Comparison of ENCODE assay signal across 8 cellular contexts in the genomic region with DNA sequence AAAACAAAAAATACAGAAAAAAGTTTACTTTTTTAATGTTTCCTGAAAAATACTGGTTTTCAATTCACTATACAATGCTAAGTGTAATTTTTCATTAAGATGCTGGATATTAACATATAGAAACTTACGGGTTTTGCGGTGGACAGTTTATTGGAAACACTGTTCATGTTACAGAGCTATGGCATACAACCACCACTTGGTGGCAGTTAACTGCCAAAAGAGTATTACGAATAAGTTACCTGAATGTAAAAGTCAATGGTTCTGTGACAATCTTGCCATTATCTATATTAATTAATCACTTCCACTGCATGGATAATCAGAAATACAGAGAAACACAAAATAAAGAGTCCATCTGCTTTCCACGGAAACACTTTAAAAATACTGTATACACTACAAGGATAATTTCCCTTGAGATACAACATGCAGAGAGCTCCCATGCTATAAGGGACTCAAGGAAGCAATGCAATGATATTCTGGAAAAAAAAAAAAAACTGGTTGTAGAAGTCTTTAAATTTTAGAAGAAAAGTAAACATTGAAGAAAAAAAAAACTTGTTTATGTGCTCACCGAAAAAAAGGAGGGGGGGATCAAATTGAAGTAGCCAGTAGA.
A peak's percentile ranks its signal among the peaks of the same experiment; 100 is the strongest.
DNase-seq lines count a peak whose midpoint lies in the region; ATAC-seq, FAIRE-seq and TF ChIP-seq lines count a peak whose summit lies in the region.

No MANE protein-coding gene starts in this region.

- H3K9ac ChIP-seq in GM12878 (ENCODE audit: control insufficient read depth, insufficient read depth, low read length): no peak overlapping the region

- TF ChIP-seq POLR2A in GM12878 (IDR thresholded peaks at IDR 0.05; ENCODE audit: low read depth, low read length): no peak

- no peaks in the 10 kb centered on the region for H3K79me2 ChIP-seq in GM12878 (ENCODE audit: control insufficient read depth, insufficient read depth, low read length)

- SMC1A ChIA-PET in GM12878 (lab: Charles Lee; ENCODE audit: uncharacterized antibody, unreplicated experiment): interaction anchor here (0.7 to 1.5 kb wide), 9 partner anchors 10 to 285 kb away, joined by 3 to 5 read pairs (median 3); a partner anchor contains a TSS

- peaks cover 27% of the 10 kb centered on the region for H3K4me1 Mint-ChIP-seq in Caco-2 (ENCODE audit: low read depth, unreplicated experiment)

- DNase-seq in Caco-2 (peak in 1 of 2 experiments; percentile 32), NCI-H2171 (lab: John Stamatoyannopoulos, UW) (peak; percentile 5), GM12878 (ENCODE audit: low read depth, low spot score) (no peak), left kidney (ENCODE audit: low read depth, low spot score) (peak; percentile 65), DMS79 treated with DMSO at 0.1 percent for 48 hours (lab: John Stamatoyannopoulos, UW) (no peak), NK-92 (lab: John Stamatoyannopoulos, UW; ENCODE audit: unreplicated experiment) (no peak)

- H3K27ac Mint-ChIP-seq in Caco-2 (ENCODE audit: unreplicated experiment): no peak overlapping the region

- no peak overlapping the region for H3K27ac ChIP-seq in GM12878 (ENCODE audit: control insufficient read depth, insufficient read depth)

- H3K27me3 ChIP-seq in Caco-2 (replicated peaks; ENCODE audit: control insufficient read depth, insufficient read depth, low read length): no peaks in the 10 kb centered on the region
- H3K27me3 ChIP-seq in GM12878 (replicated peaks in 1 of 2; ENCODE audit: control insufficient read depth in 2 of 2, insufficient read depth in 2 of 2, low read length in 1 of 2): no peaks in the 10 kb centered on the region

- no peak overlapping the region for H3K4me3 Mint-ChIP-seq in Caco-2 (ENCODE audit: unreplicated experiment)

- no peaks in the 10 kb centered on the region for H3K36me3 ChIP-seq in Caco-2 (ENCODE audit: control insufficient read depth, insufficient read depth, low read length)
- H3K36me3 ChIP-seq in GM12878 (ENCODE audit: control insufficient read depth in 2 of 2, insufficient read depth in 2 of 2, low read length in 1 of 2): no peaks in the 10 kb centered on the region

- peak; percentile 63 to 73 for TF ChIP-seq CTCF in Caco-2 (IDR thresholded peaks at IDR 0.05; ENCODE audit: insufficient read depth in 1 of 2, low read depth in 1 of 2, low read length in 1 of 2, severe bottlenecking in 1 of 2, unreplicated experiment in 1 of 2)
- peak; percentile 66 to 71 (median 70) for TF ChIP-seq CTCF in GM12878 (IDR thresholded peaks at IDR 0.05 in 2 of 3, conservative IDR thresholded peaks at IDR 0.05 in 1 of 3; ENCODE audit: control insufficient read depth in 2 of 3, extremely low read depth in 1 of 3, insufficient read depth in 1 of 3, low read depth in 3 of 3, low read length in 3 of 3)

- H3K4me2 ChIP-seq in GM12878 (ENCODE audit: control insufficient read depth, insufficient read depth): no peak overlapping the region

- H3K4me3 ChIP-seq in Caco-2 (ENCODE audit: low read depth, low read length): no peak overlapping the region
- H3K4me3 ChIP-seq in GM12878: no peak overlapping the region

- in situ Hi-C loops in GM12878 (cut with MboI): loop anchor here (25.0 kb wide), 1 partner anchor 1348 kb away; no protein-coding TSS in a partner anchor

- H3K27me3 Mint-ChIP-seq in Caco-2 (ENCODE audit: insufficient read depth, unreplicated experiment): no peaks in the 10 kb centered on the region

- peaks cover 4% of the 10 kb centered on the region; the same call in 1 of the 2 replicates for H3K4me1 ChIP-seq in Caco-2
- H3K4me1 ChIP-seq in GM12878 (ENCODE audit: control insufficient read depth, insufficient read depth, low read length): no peaks in the 10 kb centered on the region

- CTCF ChIA-PET in Caco-2 (lab: Charles Lee): interaction anchor here (0.6 to 2.8 kb wide), 8 partner anchors 9 to 1439 kb away, joined by 3 to 15 read pairs (median 6); a partner anchor contains a TSS
- CTCF ChIA-PET in GM12878 (lab: Yijun Ruan, JAX): interaction anchor here (0.6 to 3.8 kb wide), 22 partner anchors 9 to 1351 kb away, joined by 3 to 20 read pairs (median 3); a partner anchor contains a TSS

- peak; percentile 41 for FAIRE-seq in GM12878 (lab: Jason Lieb, UNC)

- H3K9me3 Mint-ChIP-seq in Caco-2 (ENCODE audit: unreplicated experiment): no peaks in the 10 kb centered on the region

- H4K20me1 ChIP-seq in GM12878 (ENCODE audit: control insufficient read depth, insufficient read depth): no peaks in the 10 kb centered on the region

- POLR2A ChIA-PET in Caco-2 (lab: Charles Lee) (no interaction called here), GM12878 (lab: Charles Lee) (interaction anchor here (2.0 kb wide), 1 partner anchor 97 kb away, joined by 6 read pairs; a partner anchor contains a TSS)

- H3K9me3 ChIP-seq in Caco-2 (no peaks in the 10 kb centered on the region; the same call in 1 of the 2 replicates), GM12878 (replicated peaks; ENCODE audit: control insufficient read depth, insufficient read depth, low read length) (no peaks in the 10 kb centered on the region)

- 21% methylated on average over 4 of the region's 5 CpGs for WGBS in GM12878 (ENCODE audit: insufficient coverage, insufficient replicate concordance, low lambda C conversion rate, missing lambda C conversion rate)

- peaks cover 11% of the 10 kb centered on the region for H3K36me3 Mint-ChIP-seq in Caco-2 (ENCODE audit: insufficient read depth, unreplicated experiment)

- RAD21 ChIA-PET in GM12878 (lab: Charles Lee; ENCODE audit: unreplicated experiment): interaction anchor here (0.7 to 2.0 kb wide), 3 partner anchors 10 to 73 kb away, joined by 3 to 6 read pairs (median 5); no protein-coding TSS in a partner anchor

- TF ChIP-seq EP300 in GM12878 (IDR thresholded peaks at IDR 0.05; ENCODE audit: borderline replicate concordance in 1 of 2, control insufficient read depth in 1 of 2, low read depth in 2 of 2, low read length in 2 of 2): no peak

- BruUV-seq in Caco-2 (replicated peaks; lab: Mats Ljungman, UMichigan): no TSS peak
- no TSS peak for BruUV-seq in GM12878 (replicated peaks; lab: Mats Ljungman, UMichigan)

- peak; percentile 66 for TF ChIP-seq RAD21 in GM12878 (IDR thresholded peaks at IDR 0.05; ENCODE audit: insufficient read depth, low read depth, low read length)

- H2AFZ ChIP-seq in GM12878 (ENCODE audit: control insufficient read depth, low read depth, low read length): no peak overlapping the region

- intact Hi-C loops in Caco-2 (cut with micrococcal nuclease; ENCODE audit: unreplicated experiment) (loop anchor here (1.0 to 5.0 kb wide), 5 partner anchors 22 to 227 kb away; no protein-coding TSS in a partner anchor), GM12878 (cut with micrococcal nuclease; ENCODE audit: unreplicated experiment) (loop anchor here (5.0 to 10.0 kb wide), 2 partner anchors 98 to 296 kb away; a partner anchor contains a TSS)

- ATAC-seq in GM18511 (IDR thresholded peaks at IDR 0.05; ENCODE audit: unreplicated experiment) (peak; percentile 97), HG02884 (IDR thresholded peaks at IDR 0.05; ENCODE audit: unreplicated experiment) (peak; percentile 93), GM12878 (peak; percentile 91)

TF ChIP-seq in GM12878, 131 proteins besides CTCF, POLR2A, EP300 and RAD21 (continues in another document):
- TF ChIP-seq SMC3 (IDR thresholded peaks at IDR 0.05; ENCODE audit: borderline replicate concordance, low read length): peak; percentile 74
- TF ChIP-seq, protein P1, sequence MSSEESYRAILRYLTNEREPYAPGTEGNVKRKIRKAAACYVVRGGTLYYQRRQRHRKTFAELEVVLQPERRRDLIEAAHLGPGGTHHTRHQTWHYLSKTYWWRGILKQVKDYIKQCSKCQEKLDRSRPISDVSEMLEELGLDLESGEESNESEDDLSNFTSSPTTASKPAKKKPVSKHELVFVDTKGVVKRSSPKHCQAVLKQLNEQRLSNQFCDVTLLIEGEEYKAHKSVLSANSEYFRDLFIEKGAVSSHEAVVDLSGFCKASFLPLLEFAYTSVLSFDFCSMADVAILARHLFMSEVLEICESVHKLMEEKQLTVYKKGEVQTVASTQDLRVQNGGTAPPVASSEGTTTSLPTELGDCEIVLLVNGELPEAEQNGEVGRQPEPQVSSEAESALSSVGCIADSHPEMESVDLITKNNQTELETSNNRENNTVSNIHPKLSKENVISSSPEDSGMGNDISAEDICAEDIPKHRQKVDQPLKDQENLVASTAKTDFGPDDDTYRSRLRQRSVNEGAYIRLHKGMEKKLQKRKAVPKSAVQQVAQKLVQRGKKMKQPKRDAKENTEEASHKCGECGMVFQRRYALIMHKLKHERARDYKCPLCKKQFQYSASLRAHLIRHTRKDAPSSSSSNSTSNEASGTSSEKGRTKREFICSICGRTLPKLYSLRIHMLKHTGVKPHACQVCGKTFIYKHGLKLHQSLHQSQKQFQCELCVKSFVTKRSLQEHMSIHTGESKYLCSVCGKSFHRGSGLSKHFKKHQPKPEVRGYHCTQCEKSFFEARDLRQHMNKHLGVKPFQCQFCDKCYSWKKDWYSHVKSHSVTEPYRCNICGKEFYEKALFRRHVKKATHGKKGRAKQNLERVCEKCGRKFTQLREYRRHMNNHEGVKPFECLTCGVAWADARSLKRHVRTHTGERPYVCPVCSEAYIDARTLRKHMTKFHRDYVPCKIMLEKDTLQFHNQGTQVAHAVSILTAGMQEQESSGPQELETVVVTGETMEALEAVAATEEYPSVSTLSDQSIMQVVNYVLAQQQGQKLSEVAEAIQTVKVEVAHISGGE (CRISPR knock-in tag; IDR thresholded peaks at IDR 0.05): no peak
- TF ChIP-seq, protein P2, sequence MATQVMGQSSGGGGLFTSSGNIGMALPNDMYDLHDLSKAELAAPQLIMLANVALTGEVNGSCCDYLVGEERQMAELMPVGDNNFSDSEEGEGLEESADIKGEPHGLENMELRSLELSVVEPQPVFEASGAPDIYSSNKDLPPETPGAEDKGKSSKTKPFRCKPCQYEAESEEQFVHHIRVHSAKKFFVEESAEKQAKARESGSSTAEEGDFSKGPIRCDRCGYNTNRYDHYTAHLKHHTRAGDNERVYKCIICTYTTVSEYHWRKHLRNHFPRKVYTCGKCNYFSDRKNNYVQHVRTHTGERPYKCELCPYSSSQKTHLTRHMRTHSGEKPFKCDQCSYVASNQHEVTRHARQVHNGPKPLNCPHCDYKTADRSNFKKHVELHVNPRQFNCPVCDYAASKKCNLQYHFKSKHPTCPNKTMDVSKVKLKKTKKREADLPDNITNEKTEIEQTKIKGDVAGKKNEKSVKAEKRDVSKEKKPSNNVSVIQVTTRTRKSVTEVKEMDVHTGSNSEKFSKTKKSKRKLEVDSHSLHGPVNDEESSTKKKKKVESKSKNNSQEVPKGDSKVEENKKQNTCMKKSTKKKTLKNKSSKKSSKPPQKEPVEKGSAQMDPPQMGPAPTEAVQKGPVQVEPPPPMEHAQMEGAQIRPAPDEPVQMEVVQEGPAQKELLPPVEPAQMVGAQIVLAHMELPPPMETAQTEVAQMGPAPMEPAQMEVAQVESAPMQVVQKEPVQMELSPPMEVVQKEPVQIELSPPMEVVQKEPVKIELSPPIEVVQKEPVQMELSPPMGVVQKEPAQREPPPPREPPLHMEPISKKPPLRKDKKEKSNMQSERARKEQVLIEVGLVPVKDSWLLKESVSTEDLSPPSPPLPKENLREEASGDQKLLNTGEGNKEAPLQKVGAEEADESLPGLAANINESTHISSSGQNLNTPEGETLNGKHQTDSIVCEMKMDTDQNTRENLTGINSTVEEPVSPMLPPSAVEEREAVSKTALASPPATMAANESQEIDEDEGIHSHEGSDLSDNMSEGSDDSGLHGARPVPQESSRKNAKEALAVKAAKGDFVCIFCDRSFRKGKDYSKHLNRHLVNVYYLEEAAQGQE (IDR thresholded peaks at IDR 0.05; ENCODE audit: low read depth, low read length): no peak

Comparison
In these comparisons a context has a peak if more than half of its experiments do, and no peak if none do; other contexts are left out.
1. DNase-seq: peak in NCI-H2171 (single experiment) and left kidney (single experiment); none in GM12878 (single experiment), DMS79 treated with DMSO at 0.1 percent for 48 hours (single experiment) and NK-92 (single experiment).
2. Peak in every context shown above with its lines, with median percentiles within 50 percentile points of each other: ATAC-seq.